In the genomic region with DNA sequence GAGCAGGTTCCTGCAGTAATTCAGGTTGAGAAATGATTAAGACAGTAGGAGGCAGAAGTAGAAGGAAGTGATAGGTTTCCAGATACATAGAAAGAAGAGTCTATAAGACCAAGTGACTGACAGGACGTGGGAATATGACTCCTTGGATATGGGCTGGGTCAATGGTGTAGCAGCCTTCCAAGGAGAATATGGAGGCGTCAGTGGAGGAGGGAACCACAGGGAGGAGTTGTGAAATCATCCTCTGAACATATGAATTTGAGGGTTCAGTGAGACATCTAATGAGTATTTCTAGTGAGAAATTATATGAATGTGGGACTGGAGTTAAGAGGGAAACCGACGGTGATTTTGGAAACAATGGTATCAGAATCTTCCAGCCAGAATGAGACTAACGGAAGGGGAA, we compare ENCODE assay signal across 21 cellular contexts.
"Had no signal": no experiment of that assay in that cellular context is flagged by ENCODE, and none has a peak within 500 bp of the region (broad histone marks: within the 10 kb centered on the region; RNA-seq: fewer than 3 reads in every experiment).

No MANE protein-coding gene starts in this region.

- H3K36me3 ChIP-seq: gastrocnemius medialis, thyroid gland, vagina had no signal

- H3K4me3 ChIP-seq: gastrocnemius medialis, lung, mucosa of descending colon, skin epidermis, thyroid gland, vagina had no signal

- H3K4me3 Mint-ChIP-seq: activated CD4-positive, alpha-beta memory T cell treated with anti-CD3 and anti-CD28 coated beads for 36 hours; activated T-cell treated with anti-CD3 and anti-CD28 coated beads, Interleukin-2, amount 50 U/mL, for 4 hours; effector memory CD8-positive, alpha-beta T cell; naive thymus-derived CD8-positive, alpha-beta T cell; stimulated activated naive B cell treated with anti-CD40 and anti-IgM and Interleukin-4, amounts not matched to agents 10 μg/mL and 1 μg/mL and 100 μg/mL, for 72 hours; T-cell had no signal

- H3K27ac ChIP-seq: epithelial cell of prostate, skin epidermis, thyroid gland, vagina had no signal

- H3K36me3 Mint-ChIP-seq: activated CD4-positive, alpha-beta memory T cell treated with anti-CD3 and anti-CD28 coated beads for 36 hours had no signal

- H3K27ac Mint-ChIP-seq: activated CD4-positive, alpha-beta memory T cell treated with anti-CD3 and anti-CD28 coated beads for 36 hours; T-cell had no signal

- DNase-seq: activated CD4-positive, alpha-beta memory T cell treated with anti-CD3 and anti-CD28 coated beads for 36 hours; activated effector memory CD4-positive, alpha-beta T cell treated with Interleukin-2 at 50 U/mL for 16 hours; activated naive CD4-positive, alpha-beta T cell treated with anti-CD3 and anti-CD28 coated beads, Interleukin-2, amount 50 U/mL, for 16 hours; activated T-cell treated with anti-CD3 and anti-CD28 coated beads, Interleukin-2, amount 50 U/mL, for 4 hours; amniotic stem cell; central memory CD4-positive, alpha-beta T cell; effector memory CD8-positive, alpha-beta T cell; gastrocnemius medialis; islet precursor cell; mucosa of descending colon; naive thymus-derived CD8-positive, alpha-beta T cell; stimulated activated CD4-positive, alpha-beta T cell treated with anti-CD3 and anti-CD28 coated beads, Interleukin-15, amount 100 ng/mL, for 24 hours; stimulated activated CD4-positive, alpha-beta T cell treated with anti-CD3 and anti-CD28 coated beads, Interleukin-4, amount 100 ng/mL, for 1 hour; stimulated activated naive B cell treated with anti-CD40 and anti-IgM and Interleukin-4, amounts not matched to agents 10 μg/mL and 1 μg/mL and 100 μg/mL, for 72 hours; T-cell; T-helper 9 cell; thyroid gland had no signal

- H3K27me3 Mint-ChIP-seq: activated CD4-positive, alpha-beta memory T cell treated with anti-CD3 and anti-CD28 coated beads for 36 hours; effector memory CD8-positive, alpha-beta T cell; naive thymus-derived CD8-positive, alpha-beta T cell; stimulated activated naive B cell treated with anti-CD40 and anti-IgM and Interleukin-4, amounts not matched to agents 10 μg/mL and 1 μg/mL and 100 μg/mL, for 72 hours; T-cell had no signal

- H3K9me3 ChIP-seq: gastrocnemius medialis, mucosa of descending colon, thyroid gland, vagina had no signal

- ATAC-seq: activated T-cell treated with anti-CD3 and anti-CD28 coated beads, Interleukin-2, amount 50 U/mL, for 4 hours; effector memory CD8-positive, alpha-beta T cell; gastrocnemius medialis; mucosa of descending colon; naive thymus-derived CD8-positive, alpha-beta T cell; stimulated activated naive B cell treated with anti-CD40 and anti-IgM and Interleukin-4, amounts not matched to agents 10 μg/mL and 1 μg/mL and 100 μg/mL, for 72 hours; T-cell had no signal

- H3K9me3 Mint-ChIP-seq: activated CD4-positive, alpha-beta memory T cell treated with anti-CD3 and anti-CD28 coated beads for 36 hours; activated T-cell treated with anti-CD3 and anti-CD28 coated beads, Interleukin-2, amount 50 U/mL, for 4 hours; effector memory CD8-positive, alpha-beta T cell; naive thymus-derived CD8-positive, alpha-beta T cell; stimulated activated naive B cell treated with anti-CD40 and anti-IgM and Interleukin-4, amounts not matched to agents 10 μg/mL and 1 μg/mL and 100 μg/mL, for 72 hours; T-cell had no signal
